Comparison of ENCODE assay signal across 1 cellular context in genomic region chr14:58430156-58430555, GRCh38.
TF ChIP-seq lines count a peak whose summit lies in the region.

No MANE protein-coding gene starts in this region.

TF ChIP-seq in SK-N-SH treated with all-trans-retinoic acid at 6 μM for 48 hours, 23 proteins besides CTCF, POLR2A, EP300 and RAD21 (continued from another document):
- no peak for TF ChIP-seq POU6F1 (CRISPR knock-in tag; IDR thresholded peaks at IDR 0.05; ENCODE audit: borderline replicate concordance, low read depth)
TF ChIP-seq in SK-N-SH treated with all-trans-retinoic acid at 6 μM for 48 hours: peak in this region for 0.
